In genomic region chr12:49288922-49289555, GRCh38 we compare ENCODE assay signal across 1 cellular context.
A peak's percentile ranks its signal among the peaks of the same experiment; 100 is the strongest.
TF ChIP-seq lines count a peak whose summit lies in the region.

No MANE protein-coding gene starts in this region.

TF ChIP-seq in HEK293, 187 proteins besides CTCF, POLR2A, EP300 and RAD21 (continued from another document):
- TF ChIP-seq PRDM10 (tag by site-specific recombination; IDR thresholded peaks at IDR 0.05) (peak; percentile 54), KLF10 (tag by site-specific recombination; IDR thresholded peaks at IDR 0.05) (no peak), ZNF2 (tag by site-specific recombination; IDR thresholded peaks at IDR 0.05) (no peak), ZNF623 (tag by site-specific recombination; IDR thresholded peaks at IDR 0.05) (no peak), KLF9 (tag by site-specific recombination; IDR thresholded peaks at IDR 0.05; ENCODE audit: low read depth) (no peak), ZNF223 (tag by site-specific recombination; IDR thresholded peaks at IDR 0.05) (no peak), ZNF76 (tag by site-specific recombination; IDR thresholded peaks at IDR 0.05; ENCODE audit: borderline replicate concordance, low read depth) (no peak), ZNF843 (tag by site-specific recombination; IDR thresholded peaks at IDR 0.05) (no peak), ZFP69B (tag by site-specific recombination; IDR thresholded peaks at IDR 0.05) (no peak), ZNF777 (tag by site-specific recombination; IDR thresholded peaks at IDR 0.05; ENCODE audit: borderline replicate concordance) (no peak), ZBTB49 (tag by site-specific recombination; IDR thresholded peaks at IDR 0.05; ENCODE audit: low read depth) (no peak), AEBP2 (tag by site-specific recombination; IDR thresholded peaks at IDR 0.05; ENCODE audit: borderline replicate concordance) (no peak), ZNF335 (tag by site-specific recombination; conservative IDR thresholded peaks at IDR 0.05) (peak; percentile 87), ZNF302 (tag by site-specific recombination; IDR thresholded peaks at IDR 0.05; ENCODE audit: low read depth) (no peak), ZNF416 (tag by site-specific recombination; IDR thresholded peaks at IDR 0.05) (no peak), HOXD13 (CRISPR knock-in tag; IDR thresholded peaks at IDR 0.05; ENCODE audit: borderline replicate concordance) (no peak), ZNF600 (tag by site-specific recombination; IDR thresholded peaks at IDR 0.05) (0 out of 2 replicates have a peak, but pooled peaks have one; percentile 16), ZNF184 (tag by site-specific recombination; IDR thresholded peaks at IDR 0.05) (no peak), SP7 (tag by site-specific recombination; IDR thresholded peaks at IDR 0.05) (no peak), ZNF558 (tag by site-specific recombination; IDR thresholded peaks at IDR 0.05) (no peak), TSHZ1 (tag by site-specific recombination; IDR thresholded peaks at IDR 0.05; ENCODE audit: borderline replicate concordance) (no peak), ZNF664 (tag by site-specific recombination; IDR thresholded peaks at IDR 0.05) (no peak), ZNF280D (tag by site-specific recombination; IDR thresholded peaks at IDR 0.05) (no peak), ZBTB17 (tag by site-specific recombination; IDR thresholded peaks at IDR 0.05) (peak; percentile 5; the same call in 1 of the 2 replicates), ZNF473 (tag by site-specific recombination; IDR thresholded peaks at IDR 0.05) (no peak)
